In the genomic region with DNA sequence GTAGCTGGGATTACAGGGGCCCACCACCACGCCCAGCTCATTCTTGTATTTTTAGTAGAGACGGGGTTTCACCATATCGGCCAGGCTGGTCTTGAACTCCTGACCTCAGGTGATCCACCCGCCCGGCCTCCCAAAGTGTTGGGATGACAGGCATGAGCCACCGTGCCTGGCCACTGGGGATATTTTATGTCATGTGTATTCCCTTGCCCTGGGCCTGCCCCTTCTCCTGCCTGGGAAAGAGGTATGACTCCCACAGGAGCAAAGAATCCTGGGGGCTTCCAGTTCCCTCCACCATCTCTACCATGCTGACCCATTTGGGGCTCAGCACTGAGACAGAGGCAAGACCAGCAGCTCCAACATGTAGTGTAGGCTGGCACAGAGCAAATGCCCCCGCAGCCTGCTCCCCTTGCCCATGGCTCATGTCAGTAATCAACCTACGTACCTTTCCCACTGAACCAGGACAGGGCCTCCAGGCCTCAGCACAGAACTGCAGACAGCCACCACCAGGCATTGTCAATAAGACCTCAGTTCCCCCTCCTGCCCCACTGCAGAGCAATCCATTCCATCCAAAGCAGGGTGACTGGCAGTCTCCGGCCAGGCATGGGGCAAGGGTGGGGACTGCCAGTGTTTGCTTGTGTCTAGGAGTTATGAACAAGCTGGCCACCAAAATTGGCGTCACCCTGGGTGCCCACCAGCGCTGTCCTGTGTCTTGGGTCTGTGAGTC, we compare ENCODE assay signal across 18 cellular contexts. TPM values are rescaled to one million over a fixed set of nuclear protein-coding genes. Genes with fewer than 3 reads are reported as not detected.
A peak's percentile ranks its signal among the peaks of the same experiment; 100 is the strongest.
DNase-seq lines count a peak whose midpoint lies in the region; ATAC-seq and TF ChIP-seq lines count a peak whose summit lies in the region.
"Had no signal": no experiment of that assay in that cellular context is flagged by ENCODE, and none has a peak within 500 bp of the region (broad histone marks: within the 10 kb centered on the region; RNA-seq: fewer than 3 reads in every experiment).

No MANE protein-coding gene starts in this region.

- peaks cover 24 to 50% (median 45%) of the 10 kb centered on the region in 10 experiments for H3K4me1 ChIP-seq in BLaER1 treated with 17β-estradiol and CSF1 and Interleukin-3, amounts not matched to agents 10 nM and 100 nM
- H3K4me1 ChIP-seq in Loucy (ENCODE audit: insufficient read depth, low read length, poor library complexity, severe bottlenecking) (peaks cover 13% of the 10 kb centered on the region), mucosa of rectum (ENCODE audit: control insufficient read depth in 2 of 2, insufficient read depth in 2 of 2, low read length in 2 of 2) (peaks cover 11 to 12% of the 10 kb centered on the region in 2 donors)

- no peak overlapping the region for H2AFZ ChIP-seq in Loucy (ENCODE audit: low read length)

- no peaks in the 10 kb centered on the region for H3K27me3 Mint-ChIP-seq in activated naive CD4-positive, alpha-beta T cell treated with anti-CD3 and anti-CD28 coated beads for 36 hours (ENCODE audit: low read depth)

- no peaks in the 10 kb centered on the region for H3F3A ChIP-seq in Loucy (ENCODE audit: low read depth)

- H3K9me2 ChIP-seq in Loucy (replicated peaks; ENCODE audit: low read depth, low read length) = no peaks in the 10 kb centered on the region
- H3K9me2 ChIP-seq: SK-N-SH had no signal

- H3K36me3 Mint-ChIP-seq in stimulated activated effector memory CD8-positive, alpha-beta T cell treated with anti-CD3 and anti-CD28 coated beads, Interleukin-12 subunit alpha, Interleukin-12 subunit beta, amount 100 ng/mL, for 72 hours = peaks cover 25% of the 10 kb centered on the region
- peaks cover 11% of the 10 kb centered on the region for H3K36me3 Mint-ChIP-seq in activated naive CD4-positive, alpha-beta T cell treated with anti-CD3 and anti-CD28 coated beads for 36 hours (ENCODE audit: low read depth)

- no peak for TF ChIP-seq CTCF in Loucy (conservative IDR thresholded peaks at IDR 0.05; ENCODE audit: low read length)

- no peak overlapping the region for H3K27ac Mint-ChIP-seq in stimulated activated effector memory CD8-positive, alpha-beta T cell treated with anti-CD3 and anti-CD28 coated beads, Interleukin-12 subunit alpha, Interleukin-12 subunit beta, amount 100 ng/mL, for 72 hours
- no peak overlapping the region for H3K27ac Mint-ChIP-seq in activated naive CD4-positive, alpha-beta T cell treated with anti-CD3 and anti-CD28 coated beads for 36 hours

- H3K27ac ChIP-seq in BLaER1 treated with 17β-estradiol and CSF1 and Interleukin-3, amounts not matched to agents 10 nM and 100 nM = no peak overlapping the region
- H3K27ac ChIP-seq in mucosa of rectum (ENCODE audit: low read depth in 2 of 2, low read length in 2 of 2) = peak overlapping the region; percentile 78 to 92

- peaks cover 28% of the 10 kb centered on the region for H3K4me1 Mint-ChIP-seq in stimulated activated effector memory CD8-positive, alpha-beta T cell treated with anti-CD3 and anti-CD28 coated beads, Interleukin-12 subunit alpha, Interleukin-12 subunit beta, amount 100 ng/mL, for 72 hours
- peaks cover 2% of the 10 kb centered on the region for H3K4me1 Mint-ChIP-seq in activated naive CD4-positive, alpha-beta T cell treated with anti-CD3 and anti-CD28 coated beads for 36 hours (ENCODE audit: low read depth)

- no peaks in the 10 kb centered on the region for H3K9me3 ChIP-seq in BLaER1 treated with 17β-estradiol and CSF1 and Interleukin-3, amounts not matched to agents 10 nM and 100 nM (replicated peaks in 1 of 11)
- H3K9me3 ChIP-seq in Loucy (ENCODE audit: insufficient read depth, low read depth, low read length) (no peaks in the 10 kb centered on the region), mucosa of rectum (ENCODE audit: control insufficient read depth in 2 of 2, low read length in 2 of 2) (no peaks in the 10 kb centered on the region)
- H3K9me3 ChIP-seq: SK-N-SH had no signal

- no peak for ATAC-seq in stimulated activated effector memory CD8-positive, alpha-beta T cell treated with anti-CD3 and anti-CD28 coated beads, Interleukin-12 subunit alpha, Interleukin-12 subunit beta, amount 100 ng/mL, for 72 hours
- no peak for ATAC-seq in GM19023 (IDR thresholded peaks at IDR 0.05; ENCODE audit: unreplicated experiment)

- no peaks in the 10 kb centered on the region for H3K79me2 ChIP-seq in Loucy (ENCODE audit: insufficient read depth, low read length)

- peak overlapping the region; percentile 59 for H3K4me3 Mint-ChIP-seq in stimulated activated effector memory CD8-positive, alpha-beta T cell treated with anti-CD3 and anti-CD28 coated beads, Interleukin-12 subunit alpha, Interleukin-12 subunit beta, amount 100 ng/mL, for 72 hours
- no peak overlapping the region for H3K4me3 Mint-ChIP-seq in activated naive CD4-positive, alpha-beta T cell treated with anti-CD3 and anti-CD28 coated beads for 36 hours
- H3K4me3 Mint-ChIP-seq: CD8-positive, alpha-beta T cell had no signal

- H3K4me2 ChIP-seq in BLaER1 treated with 17β-estradiol and CSF1 and Interleukin-3, amounts not matched to agents 10 nM and 100 nM = peak overlapping the region in 10 of 11 experiments; percentile 52 to 94 (median 76); a peak in 19 of 22 replicates
- peak overlapping the region; percentile 43 for H3K4me2 ChIP-seq in Loucy (ENCODE audit: low read depth, low read length, poor library complexity, severe bottlenecking)
- H3K4me2 ChIP-seq: SK-N-SH had no signal

- peaks cover 0 to 71% (median 13%) of the 10 kb centered on the region in 11 experiments; a peak in 11 of 22 replicates for H4K20me1 ChIP-seq in BLaER1 treated with 17β-estradiol and CSF1 and Interleukin-3, amounts not matched to agents 10 nM and 100 nM
- no peaks in the 10 kb centered on the region for H4K20me1 ChIP-seq in Loucy (ENCODE audit: insufficient read depth, low read length, poor library complexity, severe bottlenecking)

- no peaks in the 10 kb centered on the region for H3K9me3 Mint-ChIP-seq in stimulated activated effector memory CD8-positive, alpha-beta T cell treated with anti-CD3 and anti-CD28 coated beads, Interleukin-12 subunit alpha, Interleukin-12 subunit beta, amount 100 ng/mL, for 72 hours
- no peaks in the 10 kb centered on the region for H3K9me3 Mint-ChIP-seq in activated naive CD4-positive, alpha-beta T cell treated with anti-CD3 and anti-CD28 coated beads for 36 hours
- H3K9me3 Mint-ChIP-seq: CD8-positive, alpha-beta T cell had no signal

- no peak for DNase-seq in stimulated activated effector memory CD8-positive, alpha-beta T cell treated with anti-CD3 and anti-CD28 coated beads, Interleukin-12 subunit alpha, Interleukin-12 subunit beta, amount 100 ng/mL, for 72 hours (ENCODE audit: low spot score in 2 of 2)
- no peak for DNase-seq in NCI-H146 (lab: John Stamatoyannopoulos, UW)
- no peak for DNase-seq in activated naive CD4-positive, alpha-beta T cell treated with anti-CD3 and anti-CD28 coated beads for 36 hours
- DNase-seq: NCI-H1092, NCI-H1436 treated with DMSO at 0.1 percent for 48 hours, NCI-H2171, NCI-H345, NCI-H524, SIG-M5, SK-N-SH had no signal

- CTCF ChIA-PET in activated naive CD4-positive, alpha-beta T cell treated with anti-CD3 and anti-CD28 coated beads for 36 hours (lab: Charles Lee) = no interaction called here

- H3K36me3 ChIP-seq in BLaER1 treated with 17β-estradiol and CSF1 and Interleukin-3, amounts not matched to agents 10 nM and 100 nM = peaks cover 31 to 58% (median 51%) of the 10 kb centered on the region in 11 experiments
- H3K36me3 ChIP-seq in Loucy (ENCODE audit: insufficient read depth, low read length) = no peaks in the 10 kb centered on the region
- H3K36me3 ChIP-seq in mucosa of rectum (ENCODE audit: control insufficient read depth in 2 of 2, insufficient read depth in 2 of 2, low read length in 2 of 2) = peaks cover 0 to 12% of the 10 kb centered on the region in 2 donors

- H3K9ac ChIP-seq in BLaER1 treated with 17β-estradiol and CSF1 and Interleukin-3, amounts not matched to agents 10 nM and 100 nM = peak overlapping the region in 2 of 11 experiments; percentile 35 to 57; a peak in 4 of 22 replicates
- H3K9ac ChIP-seq in Loucy (ENCODE audit: low read depth, low read length, poor library complexity, severe bottlenecking) (peak overlapping the region; percentile 14), mucosa of rectum (ENCODE audit: low read depth in 1 of 2, low read length in 2 of 2) (peak overlapping the region in 1 of 2 donors; percentile 77)
- H3K9ac ChIP-seq: SK-N-SH had no signal

- peaks cover 0 to 6% (median 0%) of the 10 kb centered on the region in 11 experiments; a peak in 1 of 22 replicates for H3K27me3 ChIP-seq in BLaER1 treated with 17β-estradiol and CSF1 and Interleukin-3, amounts not matched to agents 10 nM and 100 nM
- H3K27me3 ChIP-seq in Loucy (ENCODE audit: insufficient read depth, low read length, poor library complexity, severe bottlenecking) (no peaks in the 10 kb centered on the region), mucosa of rectum (ENCODE audit: control insufficient read depth in 2 of 2, insufficient read depth in 2 of 2, low read length in 2 of 2) (no peaks in the 10 kb centered on the region)

- H3K4me3 ChIP-seq in BLaER1 treated with 17β-estradiol and CSF1 and Interleukin-3, amounts not matched to agents 10 nM and 100 nM = no peak overlapping the region
- H3K4me3 ChIP-seq in Loucy (ENCODE audit: low read length, poor library complexity, severe bottlenecking) = no peak overlapping the region
- peak overlapping the region; percentile 20 to 38 for H3K4me3 ChIP-seq in mucosa of rectum (ENCODE audit: low read length in 2 of 2)

- intact Hi-C loops in activated naive CD4-positive, alpha-beta T cell treated with anti-CD3 and anti-CD28 coated beads for 36 hours (cut with micrococcal nuclease) = no loop called here

RNA-seq across cellular contexts. Expression of a gene that starts 35.2 kb away (rescaled TPM):
- not detected for total RNA-seq in activated naive CD4-positive, alpha-beta T cell treated with anti-CD3 and anti-CD28 coated beads for 36 hours
- total RNA-seq: A673, G401, LHCN-M2 had no signal

RNA-seq across cellular contexts. Expression of a gene that starts 50.0 kb away (rescaled TPM):
- 100 to 1,000 TPM; 328 to 353 TPM for total RNA-seq in activated naive CD4-positive, alpha-beta T cell treated with anti-CD3 and anti-CD28 coated beads for 36 hours

Comparison
In these comparisons a context has a peak if more than half of its experiments do, and no peak if none do; other contexts are left out.
1. H3K27ac ChIP-seq: peak in mucosa of rectum (2 of 2); none in BLaER1 treated with 17β-estradiol and CSF1 and Interleukin-3, amounts not matched to agents 10 nM and 100 nM (0 of 11).
2. H3K4me3 ChIP-seq: peak in mucosa of rectum (2 of 2); none in BLaER1 treated with 17β-estradiol and CSF1 and Interleukin-3, amounts not matched to agents 10 nM and 100 nM (0 of 10) and Loucy (single experiment).